Comparison of ENCODE assay signal across 8 cellular contexts in the genomic region with DNA sequence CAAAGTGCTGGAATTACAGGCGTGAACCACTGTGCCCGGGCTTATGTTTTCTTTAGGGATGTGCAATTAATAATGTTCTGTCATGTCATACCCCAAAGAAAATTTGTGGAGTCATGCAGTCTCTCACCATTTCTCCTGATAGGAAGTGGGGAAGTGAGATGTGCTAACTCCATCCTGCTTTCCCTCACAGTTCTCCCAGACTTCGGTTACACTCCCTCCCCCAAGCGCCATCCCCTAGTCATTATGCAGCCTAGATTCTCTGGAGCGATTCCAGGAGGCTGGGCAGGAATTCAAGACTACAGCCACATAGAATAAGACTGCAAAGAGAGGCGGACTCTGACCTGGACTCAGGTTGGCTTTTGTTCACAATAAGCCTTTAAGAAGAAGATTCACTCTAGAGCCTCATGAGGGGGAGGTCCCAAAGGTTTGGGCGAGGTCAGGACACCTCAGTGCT.
DNase-seq lines count a peak whose midpoint lies in the region; ATAC-seq and TF ChIP-seq lines count a peak whose summit lies in the region.
"Had no signal": no experiment of that assay in that cellular context is flagged by ENCODE, and none has a peak within 500 bp of the region (broad histone marks: within the 10 kb centered on the region; RNA-seq: fewer than 3 reads in every experiment).

No MANE protein-coding gene starts in this region.

- H3K4ac ChIP-seq in IMR-90 (ENCODE audit: low read depth, low read length) = peak overlapping the region; percentile 37

- no CpG with 5 or more reads among the region's 7 CpGs for WGBS in IMR-90 (ENCODE audit: extremely low coverage in 2 of 2, insufficient read length in 1 of 2), 2 experiments

- H4K5ac ChIP-seq in IMR-90 (ENCODE audit: low read depth, low read length) = peak overlapping the region; percentile 22; the same call in 1 of the 2 replicates

- peak overlapping the region in 1 of 2 experiments; percentile 27; a peak in 2 of 4 replicates for H4K8ac ChIP-seq in IMR-90 (ENCODE audit: low read depth in 2 of 2, low read length in 2 of 2)

- CTCF ChIA-PET in IMR-90 (lab: Yijun Ruan, JAX) = no interaction called here

- H3K36me3 ChIP-seq in IMR-90 (ENCODE audit: control insufficient read depth, insufficient read depth, low read length) = no peaks in the 10 kb centered on the region

- no peak for TF ChIP-seq POLR2A in IMR-90 (IDR thresholded peaks at IDR 0.05; ENCODE audit: low read depth, low read length)

- no peak overlapping the region for H3K27ac ChIP-seq in IMR-90 (ENCODE audit: insufficient read depth, low read length)

- H3K18ac ChIP-seq in IMR-90 (ENCODE audit: low read depth, low read length) = peak overlapping the region; percentile 47; the same call in 1 of the 2 replicates

- POLR2A ChIA-PET in IMR-90 (lab: Charles Lee; ENCODE audit: unreplicated experiment) = no interaction called here

- TF ChIP-seq CTCF in IMR-90 (conservative IDR thresholded peaks at IDR 0.05; ENCODE audit: low read depth, low read length) (no peak), retinal pigment epithelial cell (conservative IDR thresholded peaks at IDR 0.05; ENCODE audit: low read depth, low read length) (no peak), omental fat pad (IDR thresholded peaks at IDR 0.05) (no peak)

- peak overlapping the region; percentile 76 for H2BK20ac ChIP-seq in IMR-90 (ENCODE audit: low read depth, low read length)

- in situ Hi-C loops in IMR-90 (cut with MboI; ENCODE audit: low sequenced_read_pairs) = no loop called here

- no peak overlapping the region for H3K9ac ChIP-seq in IMR-90 (ENCODE audit: low read depth, low read length)

- peak overlapping the region; percentile 67 for H2AK5ac ChIP-seq in IMR-90 (ENCODE audit: low read depth, low read length)

- no peak for TF ChIP-seq RAD21 in IMR-90 (IDR thresholded peaks at IDR 0.05; ENCODE audit: low read length)

- H3K4me1 ChIP-seq in IMR-90 (ENCODE audit: control insufficient read depth, insufficient read depth, low read length) = peaks cover 10% of the 10 kb centered on the region

- H4K91ac ChIP-seq in IMR-90 (ENCODE audit: insufficient read depth, low read depth, low read length) = peak overlapping the region; percentile 74; the same call in 1 of the 2 replicates

- H3K23ac ChIP-seq in IMR-90 (ENCODE audit: low read depth, low read length) = no peak overlapping the region

- no peaks in the 10 kb centered on the region for H4K20me1 ChIP-seq in IMR-90 (ENCODE audit: insufficient read depth, low read length)

- BruUV-seq in IMR-90 (replicated peaks; lab: Mats Ljungman, UMichigan) = no TSS peak

- peak overlapping the region; percentile 49; the same call in 1 of the 2 replicates for H3K14ac ChIP-seq in IMR-90 (replicated peaks; ENCODE audit: low read depth, low read length)

- no peaks in the 10 kb centered on the region for H3K27me3 ChIP-seq in IMR-90 (ENCODE audit: control insufficient read depth, insufficient read depth, low read length)

- DNase-seq in IMR-90 (peak; percentile 79), RPMI7951 (ENCODE audit: low read depth) (peak; percentile 74), glomerular visceral epithelial cell (ENCODE audit: extremely low spot score) (peak; percentile 82), retinal pigment epithelial cell (ENCODE audit: low read depth) (peak; percentile 77), iPS-NIHi7 (ENCODE audit: extremely low spot score) (no peak), omental fat pad (ENCODE audit: low spot score) (no peak)
- DNase-seq: activated CD4-positive, alpha-beta T cell treated with anti-CD3 and anti-CD28 coated beads for 4 hours had no signal

- peak overlapping the region; percentile 57 for H2AFZ ChIP-seq in IMR-90 (replicated peaks; ENCODE audit: low read length, poor library complexity)

- H3K9me1 ChIP-seq in IMR-90 (ENCODE audit: insufficient read depth, low read length) = peaks cover 3% of the 10 kb centered on the region

- intact Hi-C loops in IMR-90 (cut with micrococcal nuclease) = no loop called here

- no peak overlapping the region for H3K56ac ChIP-seq in IMR-90 (ENCODE audit: extremely low read depth, insufficient read depth, low read length)

- H2BK120ac ChIP-seq in IMR-90 (ENCODE audit: low read depth, low read length) = peak overlapping the region; percentile 58

- H3K4me3 ChIP-seq in IMR-90 (ENCODE audit: insufficient read depth, low read depth, low read length) = no peak overlapping the region
- H3K4me3 ChIP-seq in retinal pigment epithelial cell (ENCODE audit: low read length) = no peak overlapping the region

- no peak overlapping the region for H2BK5ac ChIP-seq in IMR-90 (ENCODE audit: low read depth, low read length, poor library complexity, severe bottlenecking)

- H3K4me2 ChIP-seq in IMR-90 (ENCODE audit: low read depth, low read length) = no peak overlapping the region

- peak; percentile 73 for ATAC-seq in IMR-90 (ENCODE audit: low read depth)
- ATAC-seq in HG02938 (IDR thresholded peaks at IDR 0.05; ENCODE audit: unreplicated experiment) = no peak
- ATAC-seq in omental fat pad (ENCODE audit: low FRiP score) = no peak

- H2AK9ac ChIP-seq in IMR-90 (replicated peaks; ENCODE audit: low read depth, low read length, poor library complexity) = no peak overlapping the region

- H2BK15ac ChIP-seq in IMR-90 (ENCODE audit: low read depth, low read length) = peak overlapping the region; percentile 81; the same call in 2 of the 3 replicates

- H3K79me1 ChIP-seq in IMR-90 (ENCODE audit: low read depth in 1 of 2, low read length in 2 of 2) = no peaks in the 10 kb centered on the region

- dilution Hi-C loops in IMR-90 (cut with HindIII; ENCODE audit: low sequenced_read_pairs, unreplicated experiment) = no loop called here

- H3K9me3 ChIP-seq in IMR-90 (ENCODE audit: control insufficient read depth, insufficient read depth, low read length) = no peaks in the 10 kb centered on the region

TF ChIP-seq in IMR-90, 13 proteins besides CTCF, POLR2A, EP300 and RAD21:
- TF ChIP-seq MAZ (IDR thresholded peaks at IDR 0.05; ENCODE audit: borderline replicate concordance, low read depth, low read length) = no peak
- TF ChIP-seq CEBPB (IDR thresholded peaks at IDR 0.05; ENCODE audit: low read depth, low read length) = no peak
- 0 out of 2 replicates have a peak, but pooled peaks have one; percentile 35 for TF ChIP-seq NFE2L2 (IDR thresholded peaks at IDR 0.05; ENCODE audit: low read depth, low read length)

Comparison
In these comparisons a context has a peak if more than half of its experiments do, and no peak if none do; other contexts are left out.
1. DNase-seq: peak in IMR-90 (single experiment), RPMI7951 (single experiment), glomerular visceral epithelial cell (single experiment) and retinal pigment epithelial cell (single experiment); none in iPS-NIHi7 (single experiment) and omental fat pad (single experiment).